23 cellular contexts compared by ENCODE assay signal in genomic region chr12:92473564-92473963, GRCh38.
DNase-seq lines count a peak whose midpoint lies in the region; ATAC-seq, FAIRE-seq and TF ChIP-seq lines count a peak whose summit lies in the region.
"Had no signal": no experiment of that assay in that cellular context is flagged by ENCODE, and none has a peak within 500 bp of the region (broad histone marks: within the 10 kb centered on the region; RNA-seq: fewer than 3 reads in every experiment).

No MANE protein-coding gene starts in this region.

- H3K4me2 ChIP-seq in OCI-LY7 (ENCODE audit: low read length): peak overlapping the region; percentile 91
- H3K4me2 ChIP-seq: BLaER1 had no signal

- POLR2A ChIA-PET in OCI-LY7 (lab: Charles Lee): interaction anchor here (0.5 to 6.8 kb wide), 18 partner anchors 8 to 455 kb away, joined by 3 to 109 read pairs (median 6); partner anchors contain the start of gene BTG1

- no peak for TF ChIP-seq CTCF in OCI-LY7 (conservative IDR thresholded peaks at IDR 0.05; ENCODE audit: low read length)
- TF ChIP-seq CTCF in osteocyte (IDR thresholded peaks at IDR 0.05): no peak
- TF ChIP-seq CTCF in GM13977 (IDR thresholded peaks at IDR 0.05; ENCODE audit: extremely low read depth, insufficient read depth, missing control alignments): no peak

- TF ChIP-seq POLR2A in GM12891 (IDR thresholded peaks at IDR 0.05; ENCODE audit: low read depth, low read length): no peak

- H4K20me1 ChIP-seq in OCI-LY7 (ENCODE audit: insufficient read depth, low read length): no peaks in the 10 kb centered on the region
- H4K20me1 ChIP-seq: BLaER1 had no signal

- H3K27ac Mint-ChIP-seq in memory B cell: peak overlapping the region; percentile 91
- peak overlapping the region; percentile 75 for H3K27ac Mint-ChIP-seq in osteocyte (ENCODE audit: unreplicated experiment)
- H3K27ac Mint-ChIP-seq: CD8-positive, alpha-beta T cell; HFFc6 had no signal

- peak overlapping the region; percentile 46 for H3K4me3 ChIP-seq in OCI-LY7 (ENCODE audit: low read depth, low read length, poor library complexity, severe bottlenecking)
- H3K4me3 ChIP-seq: BLaER1, SK-N-MC had no signal

- peak; percentile 23 for FAIRE-seq in GM12891 (lab: Jason Lieb, UNC)
- FAIRE-seq: A204.1, HTR-8/SVneo had no signal

- peaks cover 70% of the 10 kb centered on the region for H3K4me1 ChIP-seq in OCI-LY7 (ENCODE audit: insufficient read depth, low read length, poor library complexity, severe bottlenecking)

- peaks cover 20% of the 10 kb centered on the region; the same call in 1 of the 2 replicates for H3K9me3 ChIP-seq in OCI-LY7 (ENCODE audit: low read length)
- H3K9me3 ChIP-seq: BLaER1 had no signal

- H3K27me3 Mint-ChIP-seq in memory B cell (no peaks in the 10 kb centered on the region), osteocyte (ENCODE audit: unreplicated experiment) (no peaks in the 10 kb centered on the region)

- H3K9me2 ChIP-seq in OCI-LY7 (ENCODE audit: insufficient read depth, low read length): no peaks in the 10 kb centered on the region

- peaks cover 33% of the 10 kb centered on the region for H3K36me3 Mint-ChIP-seq in memory B cell
- no peaks in the 10 kb centered on the region for H3K36me3 Mint-ChIP-seq in osteocyte (ENCODE audit: unreplicated experiment)
- H3K36me3 Mint-ChIP-seq: CD8-positive, alpha-beta T cell had no signal

- peak overlapping the region; percentile 43 for H3K4me3 Mint-ChIP-seq in memory B cell
- H3K4me3 Mint-ChIP-seq in osteocyte (ENCODE audit: unreplicated experiment): no peak overlapping the region
- H3K4me3 Mint-ChIP-seq: CD8-positive, alpha-beta T cell; HFFc6 had no signal

- no peak for ATAC-seq in memory B cell (ENCODE audit: low read depth)
- no peak for ATAC-seq in left lobe of liver
- no peak for ATAC-seq in left ventricle myocardium superior
- ATAC-seq: CD8-positive, alpha-beta T cell had no signal

- peak overlapping the region; percentile 98 for H3K27ac ChIP-seq in OCI-LY7 (ENCODE audit: low read depth, low read length, poor library complexity, severe bottlenecking)
- H3K27ac ChIP-seq: BLaER1, SK-N-MC had no signal

- in situ Hi-C loops in GM13977 (cut with MboI; ENCODE audit: low pct_unique_long_range_greater_than_20kb, low sequenced_read_pairs, unreplicated experiment): no loop called here

- H3K36me3 ChIP-seq in OCI-LY7 (ENCODE audit: insufficient read depth, low read length): peaks cover 36% of the 10 kb centered on the region
- H3K36me3 ChIP-seq: BLaER1 had no signal

- H3K9me3 Mint-ChIP-seq in memory B cell (no peaks in the 10 kb centered on the region), osteocyte (ENCODE audit: unreplicated experiment) (no peaks in the 10 kb centered on the region)
- H3K9me3 Mint-ChIP-seq: CD8-positive, alpha-beta T cell; HFFc6 had no signal

- peak overlapping the region; percentile 7; the same call in 1 of the 2 replicates for H2AFZ ChIP-seq in OCI-LY7 (ENCODE audit: low read length)

- DNase-seq in GM12891 (ENCODE audit: insufficient read length, low spot score): no peak
- DNase-seq in OCI-LY7 (ENCODE audit: low spot score): no peak
- no peak for DNase-seq in memory B cell (ENCODE audit: low spot score in 2 of 2)
- DNase-seq in osteocyte (ENCODE audit: extremely low spot score, unreplicated experiment): no peak
- no peak for DNase-seq in left lobe of liver (ENCODE audit: low spot score)
- no peak for DNase-seq in GM13977 (ENCODE audit: low spot score)
- DNase-seq in left ventricle myocardium superior: no peak
- DNase-seq in T-helper 1 cell: no peak
- DNase-seq: Calu3; CD8-positive, alpha-beta T cell; EL; H7; HFFc6; NCI-H1092 treated with DMSO at 0.1 percent for 48 hours; NCI-H146; NCI-H2029 treated with DMSO at 0.1 percent for 48 hours; NCI-H510A; NCI-H748 treated with DMSO at 0.1 percent for 48 hours; SHP77 had no signal

- peaks cover 53% of the 10 kb centered on the region for H3K79me2 ChIP-seq in OCI-LY7 (ENCODE audit: insufficient read depth, low read depth, low read length)

- CTCF ChIA-PET in OCI-LY7 (lab: Charles Lee; ENCODE audit: unreplicated experiment): interaction anchor here (0.7 to 1.5 kb wide), 3 partner anchors 30 to 111 kb away, joined by 3 to 4 read pairs (median 3); no protein-coding TSS in a partner anchor

- H3K4me1 Mint-ChIP-seq in memory B cell: peaks cover 54% of the 10 kb centered on the region
- peaks cover 44% of the 10 kb centered on the region for H3K4me1 Mint-ChIP-seq in osteocyte (ENCODE audit: unreplicated experiment)

- no TSS peak for BruUV-seq in OCI-LY7 (replicated peaks; lab: Mats Ljungman, UMichigan)

- intact Hi-C loops in OCI-LY7 (cut with micrococcal nuclease; ENCODE audit: unreplicated experiment): no loop called here
- intact Hi-C loops in left ventricle myocardium superior (cut with micrococcal nuclease): no loop called here

TF ChIP-seq in GM12891, 5 proteins besides CTCF, POLR2A, EP300 and RAD21:
- TF ChIP-seq POU2F2 (IDR thresholded peaks at IDR 0.05; ENCODE audit: low read depth, low read length) (no peak), TAF1 (IDR thresholded peaks at IDR 0.05; ENCODE audit: low read depth, low read length) (no peak), PAX5 (IDR thresholded peaks at IDR 0.05; ENCODE audit: insufficient read depth, low read length, severe bottlenecking) (no peak), POLR2AphosphoS5 (IDR thresholded peaks at IDR 0.05; ENCODE audit: low read depth, low read length) (no peak), SPI1 (IDR thresholded peaks at IDR 0.05; ENCODE audit: low read depth, low read length) (no peak)
